Comparison of ENCODE assay signal across 27 cellular contexts in the genomic region with DNA sequence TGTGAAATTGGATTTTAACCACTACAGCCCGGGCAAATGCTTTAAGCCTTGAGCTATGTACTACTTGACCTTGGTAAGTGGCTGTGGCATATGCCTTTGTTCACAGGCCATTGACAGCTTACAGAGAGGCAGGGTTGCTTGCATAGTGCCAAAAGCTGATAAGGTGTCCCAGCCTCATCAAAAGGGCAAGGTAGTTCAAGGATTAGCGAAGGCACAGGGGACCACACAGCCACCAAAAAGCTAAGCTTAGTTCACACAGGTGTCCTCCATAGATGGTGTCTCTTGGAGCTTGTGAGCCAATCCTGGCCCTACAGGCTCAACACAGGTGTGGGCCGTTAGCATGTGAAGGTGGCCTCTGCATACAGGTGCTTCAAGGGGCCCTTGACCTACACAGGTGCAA.
"Had no signal": no experiment of that assay in that cellular context is flagged by ENCODE, and none has a peak within 500 bp of the region (broad histone marks: within the 10 kb centered on the region; RNA-seq: fewer than 3 reads in every experiment).

No MANE protein-coding gene starts in this region.

- DNase-seq: activated CD4-positive, alpha-beta T cell treated with anti-CD3 and anti-CD28 coated beads for 48 hours; activated CD4-positive, alpha-beta T cell treated with anti-CD3 and anti-CD28 coated beads, Interleukin-2, amount 50 U/mL, for 48 hours; activated CD8-positive, alpha-beta memory T cell treated with anti-CD3 and anti-CD28 coated beads for 24 hours; activated effector memory CD4-positive, alpha-beta T cell treated with Interleukin-2 at 50 U/mL for 16 hours; activated naive CD4-positive, alpha-beta T cell treated with Interleukin-2 at 50 U/mL for 16 hours; adrenal gland; aorta; dorsolateral prefrontal cortex; effector memory CD4-positive, alpha-beta T cell; erythroblast; gastrocnemius medialis; glutamatergic neuron; mesendoderm; natural killer cell; stimulated activated CD4-positive, alpha-beta T cell treated with anti-CD3 and anti-CD28 coated beads, Interleukin-1b, Interleukin-23, amount 100 ng/mL, for 48 hours; stimulated activated CD4-positive, alpha-beta T cell treated with anti-CD3 and anti-CD28 coated beads, Interleukin-4, amount 100 ng/mL, for 4 hours; stimulated activated CD8-positive, alpha-beta memory T cell treated with anti-CD3 and anti-CD28 coated beads, Interleukin-4, amount 100 ng/mL, for 48 hours; stimulated activated naive CD8-positive, alpha-beta T cell treated with anti-CD3 and anti-CD28 coated beads, Interleukin-15, amount 100 ng/mL, for 72 hours; substantia nigra; uterus had no signal

- H3K4me1 ChIP-seq: adrenal gland, gastrocnemius medialis, uterus had no signal

- H3K27ac ChIP-seq: adrenal gland, cardiac muscle cell, coronary artery, dorsolateral prefrontal cortex, gastrocnemius medialis, skin epidermis, uterus had no signal

- H3K9me3 ChIP-seq: adrenal gland, gastrocnemius medialis, uterus had no signal

- H3K4me3 ChIP-seq: adrenal gland, cardiac muscle cell, coronary artery, dorsolateral prefrontal cortex, gastrocnemius medialis, lung, skin epidermis, uterus had no signal

- ATAC-seq: gastrocnemius medialis; left lobe of liver; natural killer cell; sciatic nerve; stimulated activated memory B cell treated with anti-CD40 and anti-IgM and Interleukin-4, amounts not matched to agents 10 μg/mL and 1 μg/mL and 100 μg/mL, for 72 hours; stimulated activated naive CD8-positive, alpha-beta T cell treated with anti-CD3 and anti-CD28 coated beads, Interleukin-15, amount 100 ng/mL, for 72 hours had no signal

- H3K27me3 ChIP-seq: adrenal gland, dorsolateral prefrontal cortex, gastrocnemius medialis, uterus had no signal

- H3K36me3 ChIP-seq: adrenal gland, cardiac muscle cell, gastrocnemius medialis, uterus had no signal
